ENCODE assay signal across 27 cellular contexts in the genomic region with DNA sequence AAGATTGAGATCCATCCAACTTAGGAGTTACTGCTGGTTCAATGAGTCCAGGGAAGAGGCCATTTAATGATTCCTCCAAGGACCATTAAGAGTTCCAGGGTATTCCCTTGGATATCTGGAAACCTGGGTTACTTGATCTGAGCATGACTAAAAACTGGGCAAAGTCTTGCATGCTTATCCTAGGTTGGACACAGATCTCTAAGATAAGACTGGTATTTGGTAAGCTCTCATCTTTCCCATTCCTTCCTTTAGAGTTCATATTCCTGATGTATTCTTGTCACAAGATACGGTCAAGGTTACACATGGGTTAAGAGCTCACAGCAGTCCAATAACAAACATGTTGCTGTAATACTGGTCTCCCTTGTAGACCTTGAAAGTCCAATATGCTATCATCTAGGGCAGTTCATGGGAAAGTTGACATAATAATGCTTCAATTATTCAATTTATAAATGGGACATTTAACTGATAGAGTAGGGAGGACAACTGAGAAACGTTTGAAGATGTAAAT.
"Had no signal": no experiment of that assay in that cellular context is flagged by ENCODE, and none has a peak within 500 bp of the region (broad histone marks: within the 10 kb centered on the region; RNA-seq: fewer than 3 reads in every experiment).

No MANE protein-coding gene starts in this region.

- ATAC-seq: activated CD8-positive, alpha-beta memory T cell treated with anti-CD3 and anti-CD28 coated beads, Interleukin-2, amount 10 ng/mL, durations not matched to agents 7 days and 5 days; activated CD8-positive, alpha-beta T cell treated with anti-CD3 and anti-CD28 coated beads for 36 hours; activated naive CD4-positive, alpha-beta T cell treated with anti-CD3 and anti-CD28 coated beads, Interleukin-2, amount 50 U/mL, for 72 hours; body of pancreas; foreskin keratinocyte; stimulated activated memory B cell treated with anti-CD40 and anti-IgM and Interleukin-4, amounts not matched to agents 10 μg/mL and 1 μg/mL and 100 μg/mL, for 72 hours had no signal

- H3K27ac ChIP-seq: body of pancreas, cardiac muscle cell, foreskin keratinocyte, neutrophil, ovary, prostate gland, right lobe of liver, thoracic aorta, vagina, WERI-Rb-1 had no signal

- FAIRE-seq: endometrium, TTC549 had no signal

- H3K4me2 ChIP-seq: smooth muscle cell had no signal

- DNase-seq: activated CD4-positive, alpha-beta T cell treated with anti-CD3 and anti-CD28 coated beads, Interleukin-2, amount 10 ng/mL, durations not matched to agents 7 days and 5 days; activated CD4-positive, CD25-positive, alpha-beta regulatory T cell treated with anti-CD3 and anti-CD28 coated beads, Interleukin-2, amount 50 U/mL, for 72 hours; activated CD8-positive, alpha-beta memory T cell treated with anti-CD3 and anti-CD28 coated beads, Interleukin-2, amount 10 ng/mL, durations not matched to agents 7 days and 5 days; activated CD8-positive, alpha-beta T cell treated with anti-CD3 and anti-CD28 coated beads for 36 hours; activated T-cell treated with anti-CD3 and anti-CD28 coated beads for 4 hours; amygdala; body of pancreas; effector CD4-positive, alpha-beta T cell; erythroblast; foreskin keratinocyte; hippocampal formation; mesenchymal stem cell; ovary; right lobe of liver; stimulated activated CD4-positive, alpha-beta T cell treated with anti-CD3 and anti-CD28 coated beads, Interleukin-15, amount 100 ng/mL, for 24 hours; T-helper 1 cell; WERI-Rb-1 had no signal

- H3K9me3 ChIP-seq: body of pancreas, neutrophil, ovary, prostate gland, right lobe of liver, thoracic aorta, vagina had no signal

- H3K4me3 ChIP-seq: body of pancreas, cardiac muscle cell, ovary, prostate gland, right lobe of liver, smooth muscle cell, thoracic aorta, vagina had no signal

- H3K36me3 ChIP-seq: cardiac muscle cell, neutrophil, ovary, prostate gland, thoracic aorta, vagina, WERI-Rb-1 had no signal

- H3K4me1 ChIP-seq: body of pancreas, foreskin keratinocyte, prostate gland, right lobe of liver, vagina had no signal

- H3K27me3 ChIP-seq: body of pancreas, cardiac muscle cell, foreskin keratinocyte, neutrophil, ovary, right lobe of liver, vagina had no signal
